In the genomic region with DNA sequence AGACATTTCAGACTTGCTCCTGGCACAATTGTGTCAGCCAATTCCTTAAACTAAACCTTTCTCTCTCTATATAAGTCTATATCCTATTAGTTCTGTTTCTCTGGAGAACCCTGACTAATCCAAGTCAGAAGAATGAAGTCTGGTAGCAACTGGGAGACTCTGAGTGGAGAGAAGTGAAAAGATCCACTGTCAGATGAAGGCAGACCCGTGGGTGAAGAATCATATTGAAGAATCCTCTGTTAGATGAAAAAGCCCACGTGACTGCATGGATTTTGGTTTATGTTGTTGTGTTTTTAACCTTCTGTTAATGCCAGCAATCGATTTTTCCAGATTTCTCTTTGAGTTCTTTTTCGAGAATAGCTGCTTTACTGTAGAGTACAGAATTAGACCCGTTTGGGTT, we compare ENCODE assay signal across 1 cellular context.
TF ChIP-seq lines count a peak whose summit lies in the region.

No MANE protein-coding gene starts in this region.

TF ChIP-seq in GM23338, 12 proteins besides CTCF, POLR2A, EP300 and RAD21 (continued from another document):
- TF ChIP-seq CREB1 (CRISPR knock-in tag; IDR thresholded peaks at IDR 0.05; ENCODE audit: low read depth) (no peak), ZNF331 (CRISPR knock-in tag; IDR thresholded peaks at IDR 0.05; ENCODE audit: low read depth) (no peak), ZNF462 (CRISPR knock-in tag; IDR thresholded peaks at IDR 0.05) (no peak), POLR2AphosphoS5 (IDR thresholded peaks at IDR 0.05; ENCODE audit: low read depth) (no peak), ZNF114 (CRISPR knock-in tag; IDR thresholded peaks at IDR 0.05) (no peak)
- TF ChIP-seq, protein P1, sequence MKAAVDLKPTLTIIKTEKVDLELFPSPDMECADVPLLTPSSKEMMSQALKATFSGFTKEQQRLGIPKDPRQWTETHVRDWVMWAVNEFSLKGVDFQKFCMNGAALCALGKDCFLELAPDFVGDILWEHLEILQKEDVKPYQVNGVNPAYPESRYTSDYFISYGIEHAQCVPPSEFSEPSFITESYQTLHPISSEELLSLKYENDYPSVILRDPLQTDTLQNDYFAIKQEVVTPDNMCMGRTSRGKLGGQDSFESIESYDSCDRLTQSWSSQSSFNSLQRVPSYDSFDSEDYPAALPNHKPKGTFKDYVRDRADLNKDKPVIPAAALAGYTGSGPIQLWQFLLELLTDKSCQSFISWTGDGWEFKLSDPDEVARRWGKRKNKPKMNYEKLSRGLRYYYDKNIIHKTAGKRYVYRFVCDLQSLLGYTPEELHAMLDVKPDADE (IDR thresholded peaks at IDR 0.05): no peak
